ENCODE assay signal across 9 cellular contexts in the genomic region with DNA sequence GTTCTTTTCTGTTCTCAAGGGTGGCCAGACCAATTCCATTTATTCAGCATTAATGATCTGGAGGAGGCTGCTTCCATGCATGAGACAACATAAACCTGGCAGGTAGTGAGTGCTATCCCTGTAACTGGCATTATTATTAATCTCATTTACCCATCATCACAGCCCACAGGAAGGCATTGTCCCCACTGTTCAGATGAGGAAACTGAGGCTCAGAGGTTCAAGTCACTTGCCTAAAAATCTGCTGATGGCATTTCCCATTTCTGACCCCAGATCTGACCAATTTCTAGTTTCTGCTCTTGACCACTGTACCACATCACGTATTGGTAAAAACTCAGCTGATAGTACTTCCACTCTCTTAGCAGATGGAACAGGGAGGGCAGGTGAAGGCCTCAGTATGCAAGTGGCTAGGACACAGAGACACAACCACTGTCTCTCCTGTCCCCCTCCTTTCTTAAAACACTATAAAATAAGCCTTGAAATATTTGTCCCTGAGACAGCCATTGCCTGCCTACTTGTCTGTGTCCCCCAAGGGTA. TPM values are rescaled to one million over a fixed set of nuclear protein-coding genes. Genes with fewer than 3 reads are reported as not detected.
DNase-seq lines count a peak whose midpoint lies in the region; ATAC-seq and TF ChIP-seq lines count a peak whose summit lies in the region.
"Had no signal": no experiment of that assay in that cellular context is flagged by ENCODE, and none has a peak within 500 bp of the region (broad histone marks: within the 10 kb centered on the region; RNA-seq: fewer than 3 reads in every experiment).

No MANE protein-coding gene starts in this region.

- TF ChIP-seq CTCF in IMR-90 (conservative IDR thresholded peaks at IDR 0.05; ENCODE audit: low read depth, low read length) (no peak), breast epithelium (IDR thresholded peaks at IDR 0.05) (no peak)

- peak overlapping the region; percentile 58 for H4K91ac ChIP-seq in IMR-90 (ENCODE audit: insufficient read depth, low read depth, low read length)

- 100% methylated on average over 1 of the region's 1 CpG; no CpG with 5 or more reads in 1 of the 2 experiments for WGBS in IMR-90 (ENCODE audit: extremely low coverage in 2 of 2, insufficient read length in 1 of 2), 2 experiments

- TF ChIP-seq POLR2A in IMR-90 (IDR thresholded peaks at IDR 0.05; ENCODE audit: low read depth, low read length) (no peak), breast epithelium (IDR thresholded peaks at IDR 0.05) (no peak)

- H3K9me1 ChIP-seq in IMR-90 (ENCODE audit: insufficient read depth, low read length), result peaks cover 6% of the 10 kb centered on the region; the same call in 1 of the 2 replicates

- peak overlapping the region; percentile 68; the same call in 1 of the 2 replicates for H3K56ac ChIP-seq in IMR-90 (ENCODE audit: extremely low read depth, insufficient read depth, low read length)

- H3K27ac ChIP-seq in ACC112 (ENCODE audit: low read depth, low read length) (peak overlapping the region; percentile 83), IMR-90 (ENCODE audit: insufficient read depth, low read length) (peak overlapping the region; percentile 75), breast epithelium (peak overlapping the region; percentile 70 to 77), muscle layer of duodenum (ENCODE audit: low read length) (peak overlapping the region; percentile 93)

- CTCF ChIA-PET in IMR-90 (lab: Yijun Ruan, JAX), result no interaction called here

- peak overlapping the region; percentile 89 for H3K4me2 ChIP-seq in IMR-90 (ENCODE audit: low read depth, low read length)

- H3K4ac ChIP-seq in IMR-90 (ENCODE audit: low read depth, low read length), result peak overlapping the region; percentile 59

- no peaks in the 10 kb centered on the region for H3K36me3 ChIP-seq in ACC112 (ENCODE audit: insufficient read depth, low read length)
- H3K36me3 ChIP-seq in IMR-90 (ENCODE audit: control insufficient read depth, insufficient read depth, low read length), result 0 out of 2 replicates have a peak, but pooled peaks cover 2% of the 10 kb centered on the region
- no peaks in the 10 kb centered on the region for H3K36me3 ChIP-seq in breast epithelium
- no peaks in the 10 kb centered on the region for H3K36me3 ChIP-seq in muscle layer of duodenum (ENCODE audit: control insufficient read depth in 1 of 2, insufficient read depth in 2 of 2, low read length in 2 of 2)

- POLR2A ChIA-PET in IMR-90 (lab: Charles Lee; ENCODE audit: unreplicated experiment), result no interaction called here

- H4K5ac ChIP-seq in IMR-90 (ENCODE audit: low read depth, low read length), result peak overlapping the region; percentile 80

- in situ Hi-C loops in IMR-90 (cut with MboI; ENCODE audit: low sequenced_read_pairs), result no loop called here

- H2BK120ac ChIP-seq in IMR-90 (ENCODE audit: low read depth, low read length), result peak overlapping the region; percentile 76

- H3K4me1 ChIP-seq in ACC112 (ENCODE audit: control insufficient read depth, insufficient read depth, low read length, unreplicated experiment), result peaks cover 49% of the 10 kb centered on the region
- peaks cover 16% of the 10 kb centered on the region for H3K4me1 ChIP-seq in IMR-90 (ENCODE audit: control insufficient read depth, insufficient read depth, low read length)
- no peaks in the 10 kb centered on the region for H3K4me1 ChIP-seq in breast epithelium
- peaks cover 7 to 12% of the 10 kb centered on the region in 2 donors for H3K4me1 ChIP-seq in muscle layer of duodenum (ENCODE audit: control insufficient read depth in 1 of 2, insufficient read depth in 2 of 2, low read length in 2 of 2)

- H3K23ac ChIP-seq in IMR-90 (ENCODE audit: low read depth, low read length), result peak overlapping the region; percentile 61; the same call in 1 of the 2 replicates

- H3K9ac ChIP-seq in IMR-90 (ENCODE audit: low read depth, low read length), result peak overlapping the region; percentile 58

- H3K9me3 ChIP-seq in IMR-90 (ENCODE audit: control insufficient read depth, insufficient read depth, low read length) (no peaks in the 10 kb centered on the region), breast epithelium (no peaks in the 10 kb centered on the region), muscle layer of duodenum (ENCODE audit: control insufficient read depth in 1 of 2, low read length in 2 of 2) (no peaks in the 10 kb centered on the region)

- H3K27me3 ChIP-seq in ACC112 (ENCODE audit: insufficient read depth, low read length) (no peaks in the 10 kb centered on the region), IMR-90 (ENCODE audit: control insufficient read depth, insufficient read depth, low read length) (no peaks in the 10 kb centered on the region), breast epithelium (no peaks in the 10 kb centered on the region), muscle layer of duodenum (ENCODE audit: low read depth, low read length) (no peaks in the 10 kb centered on the region)

- peak overlapping the region; percentile 69 for H2BK5ac ChIP-seq in IMR-90 (ENCODE audit: low read depth, low read length, poor library complexity, severe bottlenecking)

- intact Hi-C loops in IMR-90 (cut with micrococcal nuclease), result no loop called here
- intact Hi-C loops in breast epithelium (cut with DNase I; ENCODE audit: low total_unique reads), result no loop called here

- H3K79me2 ChIP-seq in ACC112 (ENCODE audit: control insufficient read depth, insufficient read depth, low read length, unreplicated experiment), result no peaks in the 10 kb centered on the region

- peak overlapping the region; percentile 27 to 76; a peak in 3 of 4 replicates for H4K8ac ChIP-seq in IMR-90 (ENCODE audit: low read depth in 2 of 2, low read length in 2 of 2)

- peak overlapping the region; percentile 72; the same call in 1 of the 2 replicates for H3K18ac ChIP-seq in IMR-90 (ENCODE audit: low read depth, low read length)

- dilution Hi-C loops in IMR-90 (cut with HindIII; ENCODE audit: low sequenced_read_pairs, unreplicated experiment), result no loop called here

- H2AFZ ChIP-seq in ACC112 (ENCODE audit: low read length, unreplicated experiment) (peak overlapping the region; percentile 63), IMR-90 (replicated peaks; ENCODE audit: low read length, poor library complexity) (peak overlapping the region; percentile 87)

- peak overlapping the region; percentile 58 for H2BK20ac ChIP-seq in IMR-90 (ENCODE audit: low read depth, low read length)

- DNase-seq in IMR-90 (no peak), breast epithelium (ENCODE audit: low spot score in 2 of 2) (no peak), D341Med (ENCODE audit: low spot score) (no peak)
- DNase-seq: NCI-H345 had no signal

- H3K14ac ChIP-seq in IMR-90 (replicated peaks; ENCODE audit: low read depth, low read length), result peak overlapping the region; percentile 81

- H3K79me1 ChIP-seq in IMR-90 (ENCODE audit: low read depth in 1 of 2, low read length in 2 of 2), result no peaks in the 10 kb centered on the region

- H2BK15ac ChIP-seq in IMR-90 (ENCODE audit: low read depth, low read length), result peak overlapping the region; percentile 21; the same call in 2 of the 3 replicates

- no peak for TF ChIP-seq RAD21 in IMR-90 (IDR thresholded peaks at IDR 0.05; ENCODE audit: low read length)

- peak overlapping the region; percentile 72; the same call in 1 of the 2 replicates for H2AK5ac ChIP-seq in IMR-90 (ENCODE audit: low read depth, low read length)

- no peaks in the 10 kb centered on the region for H4K20me1 ChIP-seq in IMR-90 (ENCODE audit: insufficient read depth, low read length)

- ATAC-seq in IMR-90 (ENCODE audit: low read depth) (no peak), GM18909 (IDR thresholded peaks at IDR 0.05; ENCODE audit: poor library complexity, unreplicated experiment) (no peak), GM18861 (IDR thresholded peaks at IDR 0.05; ENCODE audit: unreplicated experiment) (no peak), GM19397 (IDR thresholded peaks at IDR 0.05; ENCODE audit: unreplicated experiment) (no peak)

- H3K4me3 ChIP-seq in ACC112 (ENCODE audit: low read depth, low read length) (peak overlapping the region; percentile 77), IMR-90 (ENCODE audit: insufficient read depth, low read depth, low read length) (peak overlapping the region; percentile 42; the same call in 1 of the 2 replicates), breast epithelium (peak overlapping the region; percentile 47 to 58 (median 51)), muscle layer of duodenum (ENCODE audit: low read depth in 1 of 2, low read length in 2 of 2) (peak overlapping the region; percentile 78 to 93)

- no TSS peak for BruUV-seq in IMR-90 (replicated peaks; lab: Mats Ljungman, UMichigan)

- peak overlapping the region; percentile 78 for H2AK9ac ChIP-seq in IMR-90 (replicated peaks; ENCODE audit: low read depth, low read length, poor library complexity)

TF ChIP-seq in IMR-90, 13 proteins besides CTCF, POLR2A, EP300 and RAD21:
- TF ChIP-seq, protein P1, sequence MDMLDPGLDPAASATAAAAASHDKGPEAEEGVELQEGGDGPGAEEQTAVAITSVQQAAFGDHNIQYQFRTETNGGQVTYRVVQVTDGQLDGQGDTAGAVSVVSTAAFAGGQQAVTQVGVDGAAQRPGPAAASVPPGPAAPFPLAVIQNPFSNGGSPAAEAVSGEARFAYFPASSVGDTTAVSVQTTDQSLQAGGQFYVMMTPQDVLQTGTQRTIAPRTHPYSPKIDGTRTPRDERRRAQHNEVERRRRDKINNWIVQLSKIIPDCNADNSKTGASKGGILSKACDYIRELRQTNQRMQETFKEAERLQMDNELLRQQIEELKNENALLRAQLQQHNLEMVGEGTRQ (IDR thresholded peaks at IDR 0.05; ENCODE audit: low read depth, low read length), result no peak
- TF ChIP-seq SMC3 (IDR thresholded peaks at IDR 0.05; ENCODE audit: low read depth, low read length), result no peak

RNA-seq across cellular contexts. Expression of a gene that starts 36.1 kb away (rescaled TPM):
- total RNA-seq in IMR-90 (2012; rRNA removed) (8.9 and 12.7 TPM in 2 replicates), breast epithelium (10 to 100 TPM; 13.6 to 16.6 (median 13.8) TPM)
- polyA plus RNA-seq in IMR-90 (2012; rRNA removed), result 5.1 and 7.9 TPM in 2 replicates
- polyA plus RNA-seq in IMR-90 (2012; cell fraction: cytosol; rRNA removed), result 2.3 and 4.8 TPM in 2 replicates
- 28.9 and 84.8 TPM in 2 replicates for polyA plus RNA-seq in IMR-90 (2012; cell fraction: nucleus; rRNA removed; ENCODE audit: low replicate concordance)
